ENCODE assay signal across 1 cellular context in the genomic region with DNA sequence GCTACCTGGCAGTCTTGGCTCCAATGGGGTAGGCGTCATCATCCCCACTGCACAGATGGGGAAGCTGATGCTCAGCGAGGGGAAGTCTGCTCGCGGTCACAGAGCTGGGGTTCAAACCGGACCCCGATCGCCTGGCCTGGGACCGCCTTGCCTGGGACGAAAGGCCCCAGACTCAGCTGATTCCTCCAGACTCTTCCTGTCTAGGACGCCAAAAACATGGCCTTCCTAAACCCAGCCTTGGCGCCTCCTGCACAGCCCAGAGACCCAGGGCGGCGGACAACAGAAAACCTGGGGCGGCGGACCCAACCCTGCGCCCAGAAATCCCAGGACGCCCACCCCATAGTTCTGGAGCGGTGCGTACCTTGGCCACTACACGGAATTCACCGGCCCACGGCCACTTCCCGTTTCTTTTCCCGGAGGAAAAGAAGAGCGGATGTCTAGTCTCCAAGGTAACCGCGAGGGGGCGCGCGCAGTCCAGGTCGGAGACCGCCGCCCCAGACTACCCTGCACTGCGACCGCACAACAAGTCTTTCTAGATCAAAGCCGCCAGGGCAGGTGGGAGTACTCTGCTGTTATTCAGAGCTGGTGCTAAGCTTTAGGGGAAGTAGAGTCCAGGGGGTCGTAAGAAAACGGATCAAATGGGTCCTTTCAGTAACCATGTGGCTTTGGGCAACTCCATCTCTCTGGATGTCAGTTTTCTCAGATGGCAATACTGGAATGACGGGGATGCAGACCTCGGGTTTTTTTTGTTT.
TF ChIP-seq lines count a peak whose summit lies in the region.

No MANE protein-coding gene starts in this region.

TF ChIP-seq in K562, 482 proteins besides CTCF, POLR2A, EP300 and RAD21 (continues in another document):
- TF ChIP-seq STAG1 (CRISPR knock-in tag; IDR thresholded peaks at IDR 0.05; ENCODE audit: borderline replicate concordance): peak; percentile 68; the same call in 1 of the 2 replicates
- TF ChIP-seq, protein P1, sequence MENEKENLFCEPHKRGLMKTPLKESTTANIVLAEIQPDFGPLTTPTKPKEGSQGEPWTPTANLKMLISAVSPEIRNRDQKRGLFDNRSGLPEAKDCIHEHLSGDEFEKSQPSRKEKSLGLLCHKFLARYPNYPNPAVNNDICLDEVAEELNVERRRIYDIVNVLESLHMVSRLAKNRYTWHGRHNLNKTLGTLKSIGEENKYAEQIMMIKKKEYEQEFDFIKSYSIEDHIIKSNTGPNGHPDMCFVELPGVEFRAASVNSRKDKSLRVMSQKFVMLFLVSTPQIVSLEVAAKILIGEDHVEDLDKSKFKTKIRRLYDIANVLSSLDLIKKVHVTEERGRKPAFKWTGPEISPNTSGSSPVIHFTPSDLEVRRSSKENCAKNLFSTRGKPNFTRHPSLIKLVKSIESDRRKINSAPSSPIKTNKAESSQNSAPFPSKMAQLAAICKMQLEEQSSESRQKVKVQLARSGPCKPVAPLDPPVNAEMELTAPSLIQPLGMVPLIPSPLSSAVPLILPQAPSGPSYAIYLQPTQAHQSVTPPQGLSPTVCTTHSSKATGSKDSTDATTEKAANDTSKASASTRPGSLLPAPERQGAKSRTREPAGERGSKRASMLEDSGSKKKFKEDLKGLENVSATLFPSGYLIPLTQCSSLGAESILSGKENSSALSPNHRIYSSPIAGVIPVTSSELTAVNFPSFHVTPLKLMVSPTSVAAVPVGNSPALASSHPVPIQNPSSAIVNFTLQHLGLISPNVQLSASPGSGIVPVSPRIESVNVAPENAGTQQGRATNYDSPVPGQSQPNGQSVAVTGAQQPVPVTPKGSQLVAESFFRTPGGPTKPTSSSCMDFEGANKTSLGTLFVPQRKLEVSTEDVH (IDR thresholded peaks at IDR 0.05; ENCODE audit: low read depth, partially characterized antibody): no peak
- TF ChIP-seq, protein P2, sequence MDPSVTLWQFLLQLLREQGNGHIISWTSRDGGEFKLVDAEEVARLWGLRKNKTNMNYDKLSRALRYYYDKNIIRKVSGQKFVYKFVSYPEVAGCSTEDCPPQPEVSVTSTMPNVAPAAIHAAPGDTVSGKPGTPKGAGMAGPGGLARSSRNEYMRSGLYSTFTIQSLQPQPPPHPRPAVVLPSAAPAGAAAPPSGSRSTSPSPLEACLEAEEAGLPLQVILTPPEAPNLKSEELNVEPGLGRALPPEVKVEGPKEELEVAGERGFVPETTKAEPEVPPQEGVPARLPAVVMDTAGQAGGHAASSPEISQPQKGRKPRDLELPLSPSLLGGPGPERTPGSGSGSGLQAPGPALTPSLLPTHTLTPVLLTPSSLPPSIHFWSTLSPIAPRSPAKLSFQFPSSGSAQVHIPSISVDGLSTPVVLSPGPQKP (CRISPR knock-in tag; IDR thresholded peaks at IDR 0.05): no peak
- no peak for TF ChIP-seq MCM3 (IDR thresholded peaks at IDR 0.05)
- TF ChIP-seq NFIC (IDR thresholded peaks at IDR 0.05): no peak
- TF ChIP-seq, protein P3, sequence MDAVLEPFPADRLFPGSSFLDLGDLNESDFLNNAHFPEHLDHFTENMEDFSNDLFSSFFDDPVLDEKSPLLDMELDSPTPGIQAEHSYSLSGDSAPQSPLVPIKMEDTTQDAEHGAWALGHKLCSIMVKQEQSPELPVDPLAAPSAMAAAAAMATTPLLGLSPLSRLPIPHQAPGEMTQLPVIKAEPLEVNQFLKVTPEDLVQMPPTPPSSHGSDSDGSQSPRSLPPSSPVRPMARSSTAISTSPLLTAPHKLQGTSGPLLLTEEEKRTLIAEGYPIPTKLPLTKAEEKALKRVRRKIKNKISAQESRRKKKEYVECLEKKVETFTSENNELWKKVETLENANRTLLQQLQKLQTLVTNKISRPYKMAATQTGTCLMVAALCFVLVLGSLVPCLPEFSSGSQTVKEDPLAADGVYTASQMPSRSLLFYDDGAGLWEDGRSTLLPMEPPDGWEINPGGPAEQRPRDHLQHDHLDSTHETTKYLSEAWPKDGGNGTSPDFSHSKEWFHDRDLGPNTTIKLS (IDR thresholded peaks at IDR 0.05; ENCODE audit: borderline replicate concordance, low read depth): no peak
- TF ChIP-seq, protein P4, sequence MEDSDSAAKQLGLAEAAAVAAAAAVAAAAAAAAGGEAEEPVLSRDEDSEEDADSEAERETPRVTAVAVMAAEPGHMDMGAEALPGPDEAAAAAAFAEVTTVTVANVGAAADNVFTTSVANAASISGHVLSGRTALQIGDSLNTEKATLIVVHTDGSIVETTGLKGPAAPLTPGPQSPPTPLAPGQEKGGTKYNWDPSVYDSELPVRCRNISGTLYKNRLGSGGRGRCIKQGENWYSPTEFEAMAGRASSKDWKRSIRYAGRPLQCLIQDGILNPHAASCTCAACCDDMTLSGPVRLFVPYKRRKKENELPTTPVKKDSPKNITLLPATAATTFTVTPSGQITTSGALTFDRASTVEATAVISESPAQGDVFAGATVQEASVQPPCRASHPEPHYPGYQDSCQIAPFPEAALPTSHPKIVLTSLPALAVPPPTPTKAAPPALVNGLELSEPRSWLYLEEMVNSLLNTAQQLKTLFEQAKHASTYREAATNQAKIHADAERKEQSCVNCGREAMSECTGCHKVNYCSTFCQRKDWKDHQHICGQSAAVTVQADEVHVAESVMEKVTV (CRISPR knock-in tag; IDR thresholded peaks at IDR 0.05): peak; percentile 49; the same call in 1 of the 2 replicates
- no peak for TF ChIP-seq MAFK (IDR thresholded peaks at IDR 0.05; ENCODE audit: low read length)
- no peak for TF ChIP-seq RAD51 (IDR thresholded peaks at IDR 0.05; ENCODE audit: borderline replicate concordance, low read depth)
- TF ChIP-seq, protein P5, sequence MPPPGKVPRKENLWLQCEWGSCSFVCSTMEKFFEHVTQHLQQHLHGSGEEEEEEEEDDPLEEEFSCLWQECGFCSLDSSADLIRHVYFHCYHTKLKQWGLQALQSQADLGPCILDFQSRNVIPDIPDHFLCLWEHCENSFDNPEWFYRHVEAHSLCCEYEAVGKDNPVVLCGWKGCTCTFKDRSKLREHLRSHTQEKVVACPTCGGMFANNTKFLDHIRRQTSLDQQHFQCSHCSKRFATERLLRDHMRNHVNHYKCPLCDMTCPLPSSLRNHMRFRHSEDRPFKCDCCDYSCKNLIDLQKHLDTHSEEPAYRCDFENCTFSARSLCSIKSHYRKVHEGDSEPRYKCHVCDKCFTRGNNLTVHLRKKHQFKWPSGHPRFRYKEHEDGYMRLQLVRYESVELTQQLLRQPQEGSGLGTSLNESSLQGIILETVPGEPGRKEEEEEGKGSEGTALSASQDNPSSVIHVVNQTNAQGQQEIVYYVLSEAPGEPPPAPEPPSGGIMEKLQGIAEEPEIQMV (tag; conservative IDR thresholded peaks at IDR 0.05; ENCODE audit: low read depth): no peak
- TF ChIP-seq HIVEP1 (CRISPR knock-in tag; IDR thresholded peaks at IDR 0.05): no peak
- peak; percentile 26; the same call in 1 of the 2 replicates for TF ChIP-seq CTBP1 (IDR thresholded peaks at IDR 0.05; ENCODE audit: borderline replicate concordance)
- TF ChIP-seq PTTG1 (tag; IDR thresholded peaks at IDR 0.05; ENCODE audit: low read depth): no peak
- peak; percentile 77 for TF ChIP-seq ETV1 (tag; conservative IDR thresholded peaks at IDR 0.05; ENCODE audit: low read depth)
- TF ChIP-seq ZNF311 (CRISPR knock-in tag; IDR thresholded peaks at IDR 0.05): no peak
- peak; percentile 52 for TF ChIP-seq SMC3 (conservative IDR thresholded peaks at IDR 0.05; ENCODE audit: insufficient read depth, low read depth, low read length)
- TF ChIP-seq, protein P6, sequence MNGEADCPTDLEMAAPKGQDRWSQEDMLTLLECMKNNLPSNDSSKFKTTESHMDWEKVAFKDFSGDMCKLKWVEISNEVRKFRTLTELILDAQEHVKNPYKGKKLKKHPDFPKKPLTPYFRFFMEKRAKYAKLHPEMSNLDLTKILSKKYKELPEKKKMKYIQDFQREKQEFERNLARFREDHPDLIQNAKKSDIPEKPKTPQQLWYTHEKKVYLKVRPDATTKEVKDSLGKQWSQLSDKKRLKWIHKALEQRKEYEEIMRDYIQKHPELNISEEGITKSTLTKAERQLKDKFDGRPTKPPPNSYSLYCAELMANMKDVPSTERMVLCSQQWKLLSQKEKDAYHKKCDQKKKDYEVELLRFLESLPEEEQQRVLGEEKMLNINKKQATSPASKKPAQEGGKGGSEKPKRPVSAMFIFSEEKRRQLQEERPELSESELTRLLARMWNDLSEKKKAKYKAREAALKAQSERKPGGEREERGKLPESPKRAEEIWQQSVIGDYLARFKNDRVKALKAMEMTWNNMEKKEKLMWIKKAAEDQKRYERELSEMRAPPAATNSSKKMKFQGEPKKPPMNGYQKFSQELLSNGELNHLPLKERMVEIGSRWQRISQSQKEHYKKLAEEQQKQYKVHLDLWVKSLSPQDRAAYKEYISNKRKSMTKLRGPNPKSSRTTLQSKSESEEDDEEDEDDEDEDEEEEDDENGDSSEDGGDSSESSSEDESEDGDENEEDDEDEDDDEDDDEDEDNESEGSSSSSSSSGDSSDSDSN (IDR thresholded peaks at IDR 0.05; ENCODE audit: borderline replicate concordance in 1 of 2, low read depth in 2 of 2, low read length in 2 of 2): no peak
- TF ChIP-seq ELF1 (tag; IDR thresholded peaks at IDR 0.05): peak; percentile 33; the same call in 1 of the 2 replicates
- TF ChIP-seq ZNF347 (CRISPR knock-in tag; IDR thresholded peaks at IDR 0.05; ENCODE audit: low read depth): no peak
- no peak for TF ChIP-seq RBM15 (IDR thresholded peaks at IDR 0.05; ENCODE audit: insufficient read depth, low read length)
- TF ChIP-seq, protein P7, sequence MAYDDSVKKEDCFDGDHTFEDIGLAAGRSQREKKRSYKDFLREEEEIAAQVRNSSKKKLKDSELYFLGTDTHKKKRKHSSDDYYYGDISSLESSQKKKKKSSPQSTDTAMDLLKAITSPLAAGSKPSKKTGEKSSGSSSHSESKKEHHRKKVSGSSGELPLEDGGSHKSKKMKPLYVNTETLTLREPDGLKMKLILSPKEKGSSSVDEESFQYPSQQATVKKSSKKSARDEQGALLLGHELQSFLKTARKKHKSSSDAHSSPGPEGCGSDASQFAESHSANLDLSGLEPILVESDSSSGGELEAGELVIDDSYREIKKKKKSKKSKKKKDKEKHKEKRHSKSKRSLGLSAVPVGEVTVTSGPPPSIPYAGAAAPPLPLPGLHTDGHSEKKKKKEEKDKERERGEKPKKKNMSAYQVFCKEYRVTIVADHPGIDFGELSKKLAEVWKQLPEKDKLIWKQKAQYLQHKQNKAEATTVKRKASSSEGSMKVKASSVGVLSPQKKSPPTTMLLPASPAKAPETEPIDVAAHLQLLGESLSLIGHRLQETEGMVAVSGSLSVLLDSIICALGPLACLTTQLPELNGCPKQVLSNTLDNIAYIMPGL (CRISPR knock-in tag; IDR thresholded peaks at IDR 0.05): no peak
- TF ChIP-seq, protein P8, sequence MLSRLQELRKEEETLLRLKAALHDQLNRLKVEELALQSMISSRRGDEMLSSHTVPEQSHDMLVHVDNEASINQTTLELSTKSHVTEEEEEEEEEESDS (CRISPR knock-in tag; IDR thresholded peaks at IDR 0.05): no peak
- TF ChIP-seq, protein P9, sequence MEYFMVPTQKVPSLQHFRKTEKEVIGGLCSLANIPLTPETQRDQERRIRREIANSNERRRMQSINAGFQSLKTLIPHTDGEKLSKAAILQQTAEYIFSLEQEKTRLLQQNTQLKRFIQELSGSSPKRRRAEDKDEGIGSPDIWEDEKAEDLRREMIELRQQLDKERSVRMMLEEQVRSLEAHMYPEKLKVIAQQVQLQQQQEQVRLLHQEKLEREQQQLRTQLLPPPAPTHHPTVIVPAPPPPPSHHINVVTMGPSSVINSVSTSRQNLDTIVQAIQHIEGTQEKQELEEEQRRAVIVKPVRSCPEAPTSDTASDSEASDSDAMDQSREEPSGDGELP (CRISPR knock-in tag; IDR thresholded peaks at IDR 0.05; ENCODE audit: borderline replicate concordance): 0 out of 2 replicates have a peak, but pooled peaks have one; percentile 9
- TF ChIP-seq, protein P10, sequence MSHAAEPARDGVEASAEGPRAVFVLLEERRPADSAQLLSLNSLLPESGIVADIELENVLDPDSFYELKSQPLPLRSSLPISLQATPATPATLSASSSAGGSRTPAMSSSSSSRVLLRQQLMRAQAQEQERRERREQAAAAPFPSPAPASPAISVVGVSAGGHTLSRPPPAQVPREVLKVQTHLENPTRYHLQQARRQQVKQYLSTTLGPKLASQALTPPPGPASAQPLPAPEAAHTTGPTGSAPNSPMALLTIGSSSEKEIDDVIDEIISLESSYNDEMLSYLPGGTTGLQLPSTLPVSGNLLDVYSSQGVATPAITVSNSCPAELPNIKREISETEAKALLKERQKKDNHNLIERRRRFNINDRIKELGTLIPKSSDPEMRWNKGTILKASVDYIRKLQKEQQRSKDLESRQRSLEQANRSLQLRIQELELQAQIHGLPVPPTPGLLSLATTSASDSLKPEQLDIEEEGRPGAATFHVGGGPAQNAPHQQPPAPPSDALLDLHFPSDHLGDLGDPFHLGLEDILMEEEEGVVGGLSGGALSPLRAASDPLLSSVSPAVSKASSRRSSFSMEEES (CRISPR knock-in tag; IDR thresholded peaks at IDR 0.05): no peak
- TF ChIP-seq, protein P11, sequence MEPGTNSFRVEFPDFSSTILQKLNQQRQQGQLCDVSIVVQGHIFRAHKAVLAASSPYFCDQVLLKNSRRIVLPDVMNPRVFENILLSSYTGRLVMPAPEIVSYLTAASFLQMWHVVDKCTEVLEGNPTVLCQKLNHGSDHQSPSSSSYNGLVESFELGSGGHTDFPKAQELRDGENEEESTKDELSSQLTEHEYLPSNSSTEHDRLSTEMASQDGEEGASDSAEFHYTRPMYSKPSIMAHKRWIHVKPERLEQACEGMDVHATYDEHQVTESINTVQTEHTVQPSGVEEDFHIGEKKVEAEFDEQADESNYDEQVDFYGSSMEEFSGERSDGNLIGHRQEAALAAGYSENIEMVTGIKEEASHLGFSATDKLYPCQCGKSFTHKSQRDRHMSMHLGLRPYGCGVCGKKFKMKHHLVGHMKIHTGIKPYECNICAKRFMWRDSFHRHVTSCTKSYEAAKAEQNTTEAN (CRISPR knock-in tag; IDR thresholded peaks at IDR 0.05): no peak
- no peak for TF ChIP-seq FOXA3 (CRISPR knock-in tag; conservative IDR thresholded peaks at IDR 0.05 in 1 of 2, IDR thresholded peaks at IDR 0.05 in 1 of 2)
- no peak for TF ChIP-seq ZNF24 (IDR thresholded peaks at IDR 0.05)
- TF ChIP-seq GABPB1 (CRISPR knock-in tag; IDR thresholded peaks at IDR 0.05): no peak
- TF ChIP-seq XRCC3 (IDR thresholded peaks at IDR 0.05): no peak
- TF ChIP-seq NR2C1 (IDR thresholded peaks at IDR 0.05): no peak
- no peak for TF ChIP-seq NR2C1 (tag; IDR thresholded peaks at IDR 0.05)
- TF ChIP-seq TEAD2 (tag; IDR thresholded peaks at IDR 0.05): no peak
- no peak for TF ChIP-seq ZFPM2 (CRISPR knock-in tag; IDR thresholded peaks at IDR 0.05)
